Comparison of ENCODE assay signal across 2 cellular contexts in genomic region chr2:48406950-48407349, GRCh38.
A peak's percentile ranks its signal among the peaks of the same experiment; 100 is the strongest.
TF ChIP-seq lines count a peak whose summit lies in the region.

No MANE protein-coding gene starts in this region.

TF ChIP-seq in HepG2, 621 proteins besides CTCF, POLR2A, EP300 and RAD21:
- TF ChIP-seq CREBL2 (CRISPR knock-in tag; IDR thresholded peaks at IDR 0.05; ENCODE audit: borderline replicate concordance) (no peak), KDM2A (CRISPR knock-in tag; IDR thresholded peaks at IDR 0.05; ENCODE audit: borderline replicate concordance, low read depth) (0 out of 2 replicates have a peak, but pooled peaks have one; percentile 27), FOXA1 (IDR thresholded peaks at IDR 0.05) (no peak), FOXA1 (CRISPR knock-in tag; IDR thresholded peaks at IDR 0.05) (peak; percentile 34; the same call in 1 of the 2 replicates), HNF4A (CRISPR knock-in tag; IDR thresholded peaks at IDR 0.05) (peak; percentile 53; the same call in 1 of the 2 replicates), IRF2 (CRISPR knock-in tag; IDR thresholded peaks at IDR 0.05) (no peak)

TF ChIP-seq in H1, 55 proteins besides CTCF, POLR2A, EP300 and RAD21:
- TF ChIP-seq RXRA (IDR thresholded peaks at IDR 0.05; ENCODE audit: insufficient read depth, low read depth, low read length), result no peak
- no peak for TF ChIP-seq YY1 (IDR thresholded peaks at IDR 0.05; ENCODE audit: low read depth, low read length)
- no peak for TF ChIP-seq CEBPB (IDR thresholded peaks at IDR 0.05; ENCODE audit: low read depth, low read length)
- TF ChIP-seq SP4 (IDR thresholded peaks at IDR 0.05; ENCODE audit: low read length), result no peak
- TF ChIP-seq FOSL1 (IDR thresholded peaks at IDR 0.05; ENCODE audit: insufficient read depth, low read depth, low read length), result no peak
- TF ChIP-seq BACH1 (IDR thresholded peaks at IDR 0.05; ENCODE audit: low read length), result no peak
- no peak for TF ChIP-seq GTF2F1 (IDR thresholded peaks at IDR 0.05; ENCODE audit: borderline replicate concordance, low read depth, low read length)
- TF ChIP-seq RFX5 (IDR thresholded peaks at IDR 0.05; ENCODE audit: borderline replicate concordance, low read depth, low read length), result no peak
- no peak for TF ChIP-seq HDAC6 (IDR thresholded peaks at IDR 0.05; ENCODE audit: low read depth, low read length)
- TF ChIP-seq POLR2AphosphoS5 (IDR thresholded peaks at IDR 0.05; ENCODE audit: low read depth, low read length), result no peak
- TF ChIP-seq RNF2 (IDR thresholded peaks at IDR 0.05; ENCODE audit: borderline replicate concordance, low read depth, low read length, missing control alignments, poor library complexity, severe bottlenecking), result no peak
- TF ChIP-seq TAF1 (IDR thresholded peaks at IDR 0.05; ENCODE audit: low read depth, low read length), result no peak
- TF ChIP-seq KDM5A (IDR thresholded peaks at IDR 0.05; ENCODE audit: low read length), result no peak
- no peak for TF ChIP-seq MAFK (IDR thresholded peaks at IDR 0.05; ENCODE audit: low read depth, low read length)
